In genomic region chr15:95760508-95760907, GRCh38 we compare ENCODE assay signal across 3 cellular contexts.
A peak's percentile ranks its signal among the peaks of the same experiment; 100 is the strongest.
TF ChIP-seq lines count a peak whose summit lies in the region.

No MANE protein-coding gene starts in this region.

TF ChIP-seq in IMR-90, 13 proteins besides CTCF, POLR2A, EP300 and RAD21 (continued from another document):
- TF ChIP-seq ELK1 (IDR thresholded peaks at IDR 0.05; ENCODE audit: borderline replicate concordance, low read depth, low read length) = no peak
- TF ChIP-seq FOS (IDR thresholded peaks at IDR 0.05; ENCODE audit: low read depth, low read length) = no peak
- no peak for TF ChIP-seq MAFK (IDR thresholded peaks at IDR 0.05; ENCODE audit: low read depth, low read length)
- TF ChIP-seq CEBPB (IDR thresholded peaks at IDR 0.05; ENCODE audit: low read depth, low read length) = no peak
- TF ChIP-seq RCOR1 (IDR thresholded peaks at IDR 0.05; ENCODE audit: insufficient replicate concordance, low read length) = no peak
- TF ChIP-seq MXI1 (IDR thresholded peaks at IDR 0.05; ENCODE audit: borderline replicate concordance, low read depth, low read length) = no peak
- no peak for TF ChIP-seq USF2 (IDR thresholded peaks at IDR 0.05; ENCODE audit: low read depth, low read length)
- no peak for TF ChIP-seq NFE2L2 (IDR thresholded peaks at IDR 0.05; ENCODE audit: low read depth, low read length)
- TF ChIP-seq RFX5 (IDR thresholded peaks at IDR 0.05; ENCODE audit: low read depth, low read length) = no peak
- no peak for TF ChIP-seq CHD1 (IDR thresholded peaks at IDR 0.05; ENCODE audit: low read depth, low read length)

TF ChIP-seq in liver, 16 proteins besides CTCF, POLR2A, EP300 and RAD21 (continued from another document):
- TF ChIP-seq REST (IDR thresholded peaks at IDR 0.05) = no peak
- no peak for TF ChIP-seq FOXA1 (IDR thresholded peaks at IDR 0.05)
- peak; percentile 99 for TF ChIP-seq NR2F2 (IDR thresholded peaks at IDR 0.05)
- TF ChIP-seq ZBTB33 (IDR thresholded peaks at IDR 0.05) = no peak
- TF ChIP-seq GABPA (IDR thresholded peaks at IDR 0.05 in 1 of 2, conservative IDR thresholded peaks at IDR 0.05 in 1 of 2) = no peak
- no peak for TF ChIP-seq EGR1 (IDR thresholded peaks at IDR 0.05; ENCODE audit: low read depth in 2 of 2)
- TF ChIP-seq HNF4A (conservative IDR thresholded peaks at IDR 0.05) = no peak
- peak; percentile 43 to 69 for TF ChIP-seq RXRA (IDR thresholded peaks at IDR 0.05)
- TF ChIP-seq TAF1 (conservative IDR thresholded peaks at IDR 0.05) = no peak
- TF ChIP-seq MAX (IDR thresholded peaks at IDR 0.05) = no peak
- peak; percentile 26 for TF ChIP-seq YY1 (IDR thresholded peaks at IDR 0.05)
- no peak for TF ChIP-seq JUND (IDR thresholded peaks at IDR 0.05)
- no peak for TF ChIP-seq SP1 (IDR thresholded peaks at IDR 0.05)
- TF ChIP-seq FOXA2 (IDR thresholded peaks at IDR 0.05) = peak; percentile 24
- no peak for TF ChIP-seq HNF4G (IDR thresholded peaks at IDR 0.05)

TF ChIP-seq in SK-N-SH treated with all-trans-retinoic acid at 6 μM for 48 hours, 23 proteins besides CTCF, POLR2A, EP300 and RAD21 (continued from another document):
- TF ChIP-seq CREB5 (CRISPR knock-in tag; IDR thresholded peaks at IDR 0.05; ENCODE audit: low read depth) = no peak
- no peak for TF ChIP-seq POU6F1 (CRISPR knock-in tag; IDR thresholded peaks at IDR 0.05; ENCODE audit: borderline replicate concordance, low read depth)
- no peak for TF ChIP-seq ESRRG (CRISPR knock-in tag; IDR thresholded peaks at IDR 0.05)
- TF ChIP-seq PPARA (CRISPR knock-in tag; IDR thresholded peaks at IDR 0.05; ENCODE audit: borderline replicate concordance) = no peak
- no peak for TF ChIP-seq ZC3H10 (CRISPR knock-in tag; IDR thresholded peaks at IDR 0.05)
